Comparison of ENCODE assay signal across 1 cellular context in genomic region chr7:131826960-131827359, GRCh38.
TF ChIP-seq lines count a peak whose summit lies in the region.

No MANE protein-coding gene starts in this region.

TF ChIP-seq in GM23338, 12 proteins besides CTCF, POLR2A, EP300 and RAD21 (continued from another document):
- TF ChIP-seq ZNF462 (CRISPR knock-in tag; IDR thresholded peaks at IDR 0.05) (no peak), ETS1 (IDR thresholded peaks at IDR 0.05) (no peak), POLR2AphosphoS5 (IDR thresholded peaks at IDR 0.05; ENCODE audit: low read depth) (no peak)
